In the genomic region with DNA sequence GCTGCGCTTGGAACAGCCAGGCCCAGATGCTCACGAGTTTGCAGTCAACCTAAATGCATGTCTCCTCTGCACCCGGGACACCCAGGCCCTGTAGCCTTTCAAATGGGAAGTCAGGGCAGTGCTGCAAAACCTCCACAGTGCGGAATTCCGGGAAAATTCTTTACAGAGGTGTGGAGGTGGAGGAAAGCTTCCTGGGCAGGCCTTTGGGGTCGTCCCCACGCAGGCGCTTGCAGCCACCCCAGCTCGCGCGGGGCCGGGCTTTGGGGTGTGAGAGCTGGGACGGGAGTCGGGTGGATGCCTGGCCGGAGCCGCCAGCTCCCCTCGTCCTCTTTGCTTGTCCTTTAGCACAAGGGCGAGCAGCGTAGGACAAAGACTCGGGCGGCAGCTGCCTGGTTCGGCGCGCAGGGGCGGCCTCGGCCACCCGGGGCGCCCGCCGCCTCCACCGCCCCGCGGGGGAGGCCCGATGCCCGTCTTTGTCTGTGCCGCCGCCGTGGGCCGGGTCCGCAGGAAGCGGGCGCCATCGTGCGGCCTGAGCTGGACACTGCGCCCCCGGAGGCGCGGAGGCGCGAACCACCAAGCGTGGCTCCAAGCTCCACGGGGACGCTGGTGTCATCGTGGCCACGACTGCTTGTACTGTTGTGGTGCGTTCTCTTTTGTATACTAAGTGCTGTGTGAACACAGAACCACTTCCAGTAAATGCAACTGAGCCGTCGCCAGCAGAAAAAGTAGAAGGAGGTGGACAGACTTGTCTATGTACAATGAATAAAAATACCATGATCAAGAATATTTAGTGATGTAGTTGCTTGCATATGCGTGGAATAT, we compare ENCODE assay signal across 8 cellular contexts. TPM values are rescaled to one million over a fixed set of nuclear protein-coding genes. Genes with fewer than 3 reads are reported as not detected.
DNase-seq lines count a peak whose midpoint lies in the region; ATAC-seq and TF ChIP-seq lines count a peak whose summit lies in the region.

No MANE protein-coding gene starts in this region.

- peaks cover 10% of the 10 kb centered on the region for H3K27me3 Mint-ChIP-seq in activated B cell treated with CpG ODN at 0.5 μM for 24 hours

- no peak overlapping the region for H3K27ac Mint-ChIP-seq in activated B cell treated with CpG ODN at 0.5 μM for 24 hours

- CTCF ChIA-PET in activated B cell treated with CpG ODN at 0.5 μM for 24 hours (lab: Charles Lee): interaction anchor here (0.6 to 6.0 kb wide), 35 partner anchors 10 to 1828 kb away, joined by 3 to 130 read pairs (median 5); no protein-coding TSS in a partner anchor

- TF ChIP-seq CTCF in activated B cell treated with CpG ODN at 0.5 μM for 24 hours (IDR thresholded peaks at IDR 0.05): peak; percentile 64

- no peaks in the 10 kb centered on the region for H3K9me3 Mint-ChIP-seq in activated B cell treated with CpG ODN at 0.5 μM for 24 hours

- peaks cover 3% of the 10 kb centered on the region for H3K4me1 Mint-ChIP-seq in activated B cell treated with CpG ODN at 0.5 μM for 24 hours

- H3K36me3 Mint-ChIP-seq in activated B cell treated with CpG ODN at 0.5 μM for 24 hours (ENCODE audit: low read depth): no peaks in the 10 kb centered on the region

- POLR2A ChIA-PET in activated B cell treated with CpG ODN at 0.5 μM for 24 hours (lab: Charles Lee): interaction anchor here (1.3 to 1.9 kb wide), 3 partner anchors 26 to 1557 kb away, joined by 5 to 8 read pairs (median 7); no protein-coding TSS in a partner anchor

- DNase-seq in NCI-H524 (lab: John Stamatoyannopoulos, UW) (peak; percentile 41 to 73), NCI-H524 treated with DMSO at 0.1 percent for 48 hours (lab: John Stamatoyannopoulos, UW) (no peak), NCI-H1105 (lab: John Stamatoyannopoulos, UW) (peak; percentile 51), activated B cell treated with CpG ODN at 0.5 μM for 24 hours (peak; percentile 85), cerebellar cortex (ENCODE audit: low spot score) (peak; percentile 21), left colon (peak in 1 of 2 donors; percentile 72)
- peak; percentile 68 for DNase-seq in stimulated activated CD4-positive, alpha-beta T cell treated with anti-CD3 and anti-CD28 coated beads, Interleukin-1b, Interleukin-23, amount 100 ng/mL, for 48 hours

- ATAC-seq in HG02642 (IDR thresholded peaks at IDR 0.05; ENCODE audit: poor library complexity, unreplicated experiment): peak; percentile 94
- ATAC-seq in activated B cell treated with CpG ODN at 0.5 μM for 24 hours (ENCODE audit: low read depth): peak; percentile 100
- ATAC-seq in left colon: peak; percentile 95

- intact Hi-C loops in activated B cell treated with CpG ODN at 0.5 μM for 24 hours (cut with micrococcal nuclease): loop anchor here (1.0 to 2.0 kb wide), 6 partner anchors 21 to 1819 kb away; no protein-coding TSS in a partner anchor
- intact Hi-C loops in left colon (cut with DNase I, micrococcal nuclease): no loop called here

- peak overlapping the region; percentile 70 for H3K4me3 Mint-ChIP-seq in activated B cell treated with CpG ODN at 0.5 μM for 24 hours

RNA-seq across cellular contexts. Expression of a gene that starts 28.2 kb away (rescaled TPM):
- 279 and 331 TPM in 2 replicates for total RNA-seq in activated B cell treated with CpG ODN at 0.5 μM for 24 hours
- total RNA-seq in left colon: 10 to 100 TPM; 28.9 to 29.0 TPM
